ENCODE assay signal across 8 cellular contexts in genomic region chr12:67647547-67648305, GRCh38. TPM values are rescaled to one million over a fixed set of nuclear protein-coding genes. Genes with fewer than 3 reads are reported as not detected.
DNase-seq lines count a peak whose midpoint lies in the region; ATAC-seq and TF ChIP-seq lines count a peak whose summit lies in the region.

No MANE protein-coding gene starts in this region.

- H3K9ac ChIP-seq in HUES64 (ENCODE audit: low read depth, low read length), result peak overlapping the region; percentile 76
- peak overlapping the region in 4 of 5 donors; percentile 60 to 82 (median 70) for H3K9ac ChIP-seq in subcutaneous abdominal adipose tissue (ENCODE audit: low read length in 5 of 5)

- ATAC-seq in GM18909 (IDR thresholded peaks at IDR 0.05; ENCODE audit: poor library complexity, unreplicated experiment), result peak; percentile 6

- 9% methylated on average over 36 of the region's 36 CpGs for WGBS in HUES64
- WGBS in esophagus squamous epithelium, 2 donors, result 1 to 14% methylated on average over 18 to 28 of the region's 36 CpGs

- peak; percentile 50 for TF ChIP-seq CTCF in AG04449 (IDR thresholded peaks at IDR 0.05; ENCODE audit: insufficient read depth, low read length, missing control alignments)
- TF ChIP-seq CTCF in esophagus squamous epithelium (IDR thresholded peaks at IDR 0.05), result peak in 4 of 6 experiments; percentile 17 to 53 (median 43)

- peaks cover 16% of the 10 kb centered on the region for H3K36me3 Mint-ChIP-seq in activated T-helper 1 cell treated with anti-CD3 and anti-CD28 coated beads, Interleukin-12 subunit alpha, Interleukin-12 subunit beta, Interleukin-2, Interleukin-4 antibody, amounts not matched to agents 30 ng/mL and 10 ng/mL and 1 ng/mL, durations not matched to agents 14 hours and 24 hours and 36 hours (ENCODE audit: low read depth)

- H3K4me1 Mint-ChIP-seq in activated T-helper 1 cell treated with anti-CD3 and anti-CD28 coated beads, Interleukin-12 subunit alpha, Interleukin-12 subunit beta, Interleukin-2, Interleukin-4 antibody, amounts not matched to agents 30 ng/mL and 10 ng/mL and 1 ng/mL, durations not matched to agents 14 hours and 24 hours and 36 hours (ENCODE audit: low read depth), result peaks cover 36% of the 10 kb centered on the region

- H3K9me3 ChIP-seq in HUES64 (ENCODE audit: insufficient read depth, low read depth, low read length), result no peaks in the 10 kb centered on the region
- H3K9me3 ChIP-seq in esophagus squamous epithelium, result no peaks in the 10 kb centered on the region
- no peaks in the 10 kb centered on the region for H3K9me3 ChIP-seq in subcutaneous abdominal adipose tissue (ENCODE audit: control insufficient read depth in 5 of 5, low read length in 5 of 5)

- no peaks in the 10 kb centered on the region for H3K9me3 Mint-ChIP-seq in activated T-helper 1 cell treated with anti-CD3 and anti-CD28 coated beads, Interleukin-12 subunit alpha, Interleukin-12 subunit beta, Interleukin-2, Interleukin-4 antibody, amounts not matched to agents 30 ng/mL and 10 ng/mL and 1 ng/mL, durations not matched to agents 14 hours and 24 hours and 36 hours

- DNase-seq in AG04449 (ENCODE audit: low read depth, low spot score) (peak; percentile 56), NOMO-1 treated with dmso at 0.1 percent for 144 hours (lab: John Stamatoyannopoulos, UW; ENCODE audit: unreplicated experiment) (peak; percentile 50), esophagus squamous epithelium (lab: John Stamatoyannopoulos, UW) (no peak), mucosa of gallbladder (ENCODE audit: low spot score) (peak; percentile 81)
- peak; percentile 17 for DNase-seq in activated T-helper 1 cell treated with anti-CD3 and anti-CD28 coated beads, Interleukin-12 subunit alpha, Interleukin-12 subunit beta, Interleukin-2, Interleukin-4 antibody, amounts not matched to agents 30 ng/mL and 10 ng/mL and 1 ng/mL, durations not matched to agents 14 hours and 24 hours and 36 hours (ENCODE audit: low spot score)

- H3K4me3 ChIP-seq in AG04449 (ENCODE audit: low read depth, low read length) (peak overlapping the region; percentile 86), HUES64 (ENCODE audit: low read length) (peak overlapping the region; percentile 68), esophagus squamous epithelium (peak overlapping the region; percentile 89 to 100 (median 92)), subcutaneous abdominal adipose tissue (ENCODE audit: low read depth in 1 of 5, low read length in 5 of 5) (peak overlapping the region; percentile 77 to 88 (median 84))

- intact Hi-C loops in activated T-helper 1 cell treated with anti-CD3 and anti-CD28 coated beads, Interleukin-12 subunit alpha, Interleukin-12 subunit beta, Interleukin-2, Interleukin-4 antibody, amounts not matched to agents 30 ng/mL and 10 ng/mL and 1 ng/mL, durations not matched to agents 14 hours and 24 hours and 36 hours (cut with micrococcal nuclease), result loop anchor here (1.0 kb wide), 1 partner anchor 17 kb away; no protein-coding TSS in a partner anchor
- intact Hi-C loops in esophagus squamous epithelium (cut with DNase I), result no loop called here

- H3K27me3 ChIP-seq in HUES64 (ENCODE audit: insufficient read depth, low read length) (peaks cover 4% of the 10 kb centered on the region; the same call in 1 of the 2 replicates), esophagus squamous epithelium (no peaks in the 10 kb centered on the region), subcutaneous abdominal adipose tissue (ENCODE audit: control insufficient read depth in 5 of 5, insufficient read depth in 4 of 5, low read length in 5 of 5) (no peaks in the 10 kb centered on the region)

- TF ChIP-seq POLR2A in esophagus squamous epithelium (IDR thresholded peaks at IDR 0.05), result no peak

- H3K4me1 ChIP-seq in HUES64 (ENCODE audit: insufficient read depth, low read length), result peaks cover 14% of the 10 kb centered on the region
- H3K4me1 ChIP-seq in esophagus squamous epithelium, result peaks cover 0 to 62% (median 25%) of the 10 kb centered on the region in 3 donors
- H3K4me1 ChIP-seq in subcutaneous abdominal adipose tissue (ENCODE audit: control insufficient read depth in 5 of 5, insufficient read depth in 5 of 5, low read length in 5 of 5), result peaks cover 2 to 32% (median 26%) of the 10 kb centered on the region in 5 donors

- peak overlapping the region; percentile 89 for H3K27ac Mint-ChIP-seq in activated T-helper 1 cell treated with anti-CD3 and anti-CD28 coated beads, Interleukin-12 subunit alpha, Interleukin-12 subunit beta, Interleukin-2, Interleukin-4 antibody, amounts not matched to agents 30 ng/mL and 10 ng/mL and 1 ng/mL, durations not matched to agents 14 hours and 24 hours and 36 hours

- peaks cover 3% of the 10 kb centered on the region for H3K27me3 Mint-ChIP-seq in activated T-helper 1 cell treated with anti-CD3 and anti-CD28 coated beads, Interleukin-12 subunit alpha, Interleukin-12 subunit beta, Interleukin-2, Interleukin-4 antibody, amounts not matched to agents 30 ng/mL and 10 ng/mL and 1 ng/mL, durations not matched to agents 14 hours and 24 hours and 36 hours (ENCODE audit: insufficient read depth)

- peaks cover 10% of the 10 kb centered on the region; the same call in 1 of the 2 replicates for H3K36me3 ChIP-seq in HUES64 (ENCODE audit: insufficient read depth, low read length)
- H3K36me3 ChIP-seq in esophagus squamous epithelium, result no peaks in the 10 kb centered on the region
- no peaks in the 10 kb centered on the region for H3K36me3 ChIP-seq in subcutaneous abdominal adipose tissue (ENCODE audit: control insufficient read depth in 5 of 5, insufficient read depth in 5 of 5, low read length in 5 of 5)

- CTCF ChIA-PET in AG04449 (lab: Yijun Ruan, JAX), result interaction anchor here (1.0 to 1.4 kb wide), 4 partner anchors 15 to 292 kb away, joined by 3 to 5 read pairs (median 3); no protein-coding TSS in a partner anchor

- peak overlapping the region; percentile 83 for H3K4me3 Mint-ChIP-seq in activated T-helper 1 cell treated with anti-CD3 and anti-CD28 coated beads, Interleukin-12 subunit alpha, Interleukin-12 subunit beta, Interleukin-2, Interleukin-4 antibody, amounts not matched to agents 30 ng/mL and 10 ng/mL and 1 ng/mL, durations not matched to agents 14 hours and 24 hours and 36 hours

- peak overlapping the region; percentile 50; the same call in 1 of the 2 replicates for H3K27ac ChIP-seq in HUES64 (ENCODE audit: low read depth, low read length)
- peak overlapping the region; percentile 90 to 98 (median 95) for H3K27ac ChIP-seq in esophagus squamous epithelium
- peak overlapping the region; percentile 69 for H3K27ac ChIP-seq in subcutaneous abdominal adipose tissue (ENCODE audit: low read depth, low read length)

- POLR2A ChIA-PET in AG04449 (lab: Yijun Ruan, JAX), result interaction anchor here (0.6 to 1.9 kb wide), 3 partner anchors 10 to 293 kb away, joined by 3 to 9 read pairs (median 6); no protein-coding TSS in a partner anchor

RNA-seq across cellular contexts. Expression of gene DYRK2, which starts 0.8 kb away (rescaled TPM):
- polyA plus RNA-seq in HUES64 (2013, experiment 1 of 2), result 21.2 TPM
- 24.3 TPM for polyA plus RNA-seq in HUES64 (2013, experiment 2 of 2)
- total RNA-seq in activated T-helper 1 cell treated with anti-CD3 and anti-CD28 coated beads, Interleukin-12 subunit alpha, Interleukin-12 subunit beta, Interleukin-2, Interleukin-4 antibody, amounts not matched to agents 30 ng/mL and 10 ng/mL and 1 ng/mL, durations not matched to agents 14 hours and 24 hours and 36 hours, result 43.0 and 46.7 TPM in 2 replicates
- total RNA-seq in esophagus squamous epithelium (10 to 100 TPM; 14.9 to 22.1 (median 15.7) TPM), mucosa of gallbladder (67.5 TPM)
